8 cellular contexts compared by ENCODE assay signal in the genomic region with DNA sequence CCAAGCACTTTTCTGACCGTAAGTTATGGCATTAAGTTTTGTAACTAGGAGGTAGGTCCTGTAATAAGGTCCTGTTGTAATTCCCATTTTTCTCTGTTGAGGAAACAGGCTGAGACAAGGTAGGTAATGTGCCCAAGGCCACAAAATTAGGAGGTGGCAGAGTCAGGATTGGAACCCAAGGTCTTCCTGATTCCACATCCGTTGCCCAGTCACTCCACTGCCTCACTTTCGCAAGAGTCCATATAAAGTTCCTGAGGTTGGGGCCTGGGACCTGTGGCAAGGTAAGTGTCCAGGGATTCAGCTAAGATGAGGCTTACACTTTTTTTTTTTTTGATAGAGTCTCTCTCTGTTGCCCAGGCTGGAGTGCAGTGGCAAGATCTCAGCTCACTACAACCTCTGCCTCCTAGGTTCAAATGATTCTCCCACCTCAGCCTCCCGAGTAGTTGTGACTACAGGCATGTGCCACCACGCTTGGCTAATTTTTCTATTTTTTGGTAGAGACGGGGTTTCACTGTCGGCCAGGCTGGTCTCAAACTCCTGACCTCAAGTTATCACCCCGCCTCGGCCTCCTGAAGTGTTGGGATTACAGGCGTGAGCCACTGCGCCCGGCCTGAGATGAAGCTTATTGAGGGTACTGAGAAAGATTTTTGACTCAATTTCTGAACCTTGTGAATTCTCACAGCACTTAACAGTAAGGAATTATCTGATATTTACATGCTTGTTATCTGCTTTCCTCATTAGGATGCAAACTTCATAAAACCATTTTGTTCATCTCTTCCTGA. TPM values are rescaled to one million over a fixed set of nuclear protein-coding genes. Genes with fewer than 3 reads are reported as not detected.
DNase-seq lines count a peak whose midpoint lies in the region; ATAC-seq and TF ChIP-seq lines count a peak whose summit lies in the region.

No MANE protein-coding gene starts in this region.

- H3K36me3 Mint-ChIP-seq in nephron progenitor cell (ENCODE audit: low read depth): no peaks in the 10 kb centered on the region

- peak overlapping the region; percentile 68 for H3K27ac Mint-ChIP-seq in nephron progenitor cell

- H3K4me1 Mint-ChIP-seq in nephron progenitor cell: peaks cover 28% of the 10 kb centered on the region

- CTCF ChIA-PET in AG04450 (lab: Charles Lee): interaction anchor here (0.6 to 3.3 kb wide), 37 partner anchors 8 to 1892 kb away, joined by 3 to 26 read pairs (median 4); no protein-coding TSS in a partner anchor

- H3K4me3 ChIP-seq in AG04450 (ENCODE audit: low read depth, low read length) (no peak overlapping the region; the same call in 1 of the 2 replicates), choroid plexus epithelial cell (ENCODE audit: low read depth, low read length) (no peak overlapping the region)

- H3K9me3 Mint-ChIP-seq in nephron progenitor cell: no peaks in the 10 kb centered on the region

- H3K4me3 Mint-ChIP-seq in nephron progenitor cell: no peak overlapping the region

- ATAC-seq in HG02884 (IDR thresholded peaks at IDR 0.05; ENCODE audit: unreplicated experiment): no peak
- ATAC-seq in HG02571 (IDR thresholded peaks at IDR 0.05; ENCODE audit: unreplicated experiment): no peak

- POLR2A ChIA-PET in AG04450 (lab: Yijun Ruan, JAX): interaction anchor here (0.6 kb wide), 1 partner anchor 17 kb away, joined by 15 read pairs; no protein-coding TSS in a partner anchor

- H3K27me3 Mint-ChIP-seq in nephron progenitor cell (ENCODE audit: low read depth, poor library complexity): peaks cover 7% of the 10 kb centered on the region

- no peaks in the 10 kb centered on the region for H3K27me3 ChIP-seq in AG04450 (ENCODE audit: control insufficient read depth, insufficient read depth, low read length)

- H3K27ac ChIP-seq in AG04450 (ENCODE audit: low read depth, low read length): peak overlapping the region; percentile 99

- DNase-seq in AG04450 (ENCODE audit: low read depth, low spot score): no peak
- peak; percentile 54 for DNase-seq in M059J (ENCODE audit: low read depth)
- peak; percentile 37 for DNase-seq in choroid plexus epithelial cell (ENCODE audit: low read depth)
- no peak for DNase-seq in nephron progenitor cell
- DNase-seq in NCI-H2029 (lab: John Stamatoyannopoulos, UW): no peak
- no peak for DNase-seq in NCI-H69 (lab: John Stamatoyannopoulos, UW)

- no peaks in the 10 kb centered on the region for H3K9me3 ChIP-seq in AG04450 (ENCODE audit: control insufficient read depth, insufficient read depth, low read length)

- TF ChIP-seq CTCF in AG04450 (IDR thresholded peaks at IDR 0.05; ENCODE audit: low read depth, low read length) (no peak), choroid plexus epithelial cell (conservative IDR thresholded peaks at IDR 0.05; ENCODE audit: low read depth, low read length) (no peak), nephron progenitor cell (IDR thresholded peaks at IDR 0.05) (no peak)

RNA-seq across cellular contexts. Expression of a gene that starts 20.3 kb away (rescaled TPM):
- 97.4 and 110 TPM in 2 replicates for polyA plus RNA-seq in AG04450 (2011; rRNA removed)
- polyA minus RNA-seq in AG04450 (2011; rRNA and poly(A)+ RNA removed): 114 and 135 TPM in 2 replicates
- 12.5 and 25.7 TPM in 2 replicates for total RNA-seq in M059J (2014; rRNA removed; shearing (Covaris generic))

Comparison
In these comparisons a context has a peak if more than half of its experiments do, and no peak if none do; other contexts are left out.
1. DNase-seq: peak in M059J (single experiment) and choroid plexus epithelial cell (single experiment); none in AG04450 (single experiment), nephron progenitor cell (single experiment), NCI-H2029 (single experiment) and NCI-H69 (single experiment).